8 cellular contexts compared by ENCODE assay signal in genomic region chr16:56683424-56684162, GRCh38. TPM values are rescaled to one million over a fixed set of nuclear protein-coding genes. Genes with fewer than 3 reads are reported as not detected.
DNase-seq lines count a peak whose midpoint lies in the region; ATAC-seq, FAIRE-seq and TF ChIP-seq lines count a peak whose summit lies in the region.

No MANE protein-coding gene starts in this region.

- WGBS in testis, 2 donors = 77 to 86% methylated on average over 5 of the region's 5 CpGs

- peak; percentile 5 for ATAC-seq in left lobe of liver

- peak overlapping the region; percentile 71 to 85 for H3K4me3 ChIP-seq in ascending aorta
- H3K4me3 ChIP-seq in testis = peak overlapping the region; percentile 48 to 61

- H3K27ac Mint-ChIP-seq in activated CD4-positive, alpha-beta T cell treated with anti-CD3 and anti-CD28 coated beads, Interleukin-2, amount 10 ng/mL, durations not matched to agents 7 days and 5 days = no peak overlapping the region

- peaks cover 1% of the 10 kb centered on the region for H3K27me3 Mint-ChIP-seq in activated CD4-positive, alpha-beta T cell treated with anti-CD3 and anti-CD28 coated beads, Interleukin-2, amount 10 ng/mL, durations not matched to agents 7 days and 5 days

- TF ChIP-seq CTCF in ascending aorta (IDR thresholded peaks at IDR 0.05) (no peak), testis (IDR thresholded peaks at IDR 0.05) (no peak)

- peak overlapping the region; percentile 95 for H3K4me3 Mint-ChIP-seq in activated CD4-positive, alpha-beta T cell treated with anti-CD3 and anti-CD28 coated beads, Interleukin-2, amount 10 ng/mL, durations not matched to agents 7 days and 5 days

- H3K27me3 ChIP-seq in ascending aorta (no peaks in the 10 kb centered on the region), testis (no peaks in the 10 kb centered on the region)

- H3K4me1 Mint-ChIP-seq in activated CD4-positive, alpha-beta T cell treated with anti-CD3 and anti-CD28 coated beads, Interleukin-2, amount 10 ng/mL, durations not matched to agents 7 days and 5 days = peaks cover 26% of the 10 kb centered on the region

- H3K9me3 Mint-ChIP-seq in activated CD4-positive, alpha-beta T cell treated with anti-CD3 and anti-CD28 coated beads, Interleukin-2, amount 10 ng/mL, durations not matched to agents 7 days and 5 days = peaks cover 6% of the 10 kb centered on the region

- peaks cover 0 to 26% of the 10 kb centered on the region in 2 donors for H3K4me1 ChIP-seq in ascending aorta
- peaks cover 16% of the 10 kb centered on the region for H3K4me1 ChIP-seq in testis

- H3K36me3 ChIP-seq in ascending aorta (peaks cover 0 to 11% of the 10 kb centered on the region in 2 donors), testis (ENCODE audit: low read depth, missing control alignments) (no peaks in the 10 kb centered on the region)

- H3K36me3 Mint-ChIP-seq in activated CD4-positive, alpha-beta T cell treated with anti-CD3 and anti-CD28 coated beads, Interleukin-2, amount 10 ng/mL, durations not matched to agents 7 days and 5 days (ENCODE audit: low read depth) = peaks cover 5% of the 10 kb centered on the region

- FAIRE-seq in GM12891 (lab: Jason Lieb, UNC) = no peak

- TF ChIP-seq POLR2A in testis (IDR thresholded peaks at IDR 0.05) (no peak), GM12891 (IDR thresholded peaks at IDR 0.05; ENCODE audit: low read depth, low read length) (no peak)

- DNase-seq in activated CD4-positive, alpha-beta T cell treated with anti-CD3 and anti-CD28 coated beads, Interleukin-2, amount 10 ng/mL, durations not matched to agents 7 days and 5 days = no peak
- DNase-seq in activated CD4-positive, alpha-beta T cell treated with anti-CD3 and anti-CD28 coated beads for 48 hours = no peak
- no peak for DNase-seq in ascending aorta (ENCODE audit: low spot score in 2 of 2)
- DNase-seq in left lobe of liver (ENCODE audit: low spot score) = no peak
- DNase-seq in testis = no peak
- no peak for DNase-seq in GM12891 (ENCODE audit: insufficient read length, low spot score)
- no peak for DNase-seq in A172 (ENCODE audit: low spot score)
- no peak for DNase-seq in NCI-H146 treated with DMSO at 0.1 percent for 48 hours (lab: John Stamatoyannopoulos, UW; ENCODE audit: unreplicated experiment)

- H3K9me3 ChIP-seq in ascending aorta = no peaks in the 10 kb centered on the region
- H3K9me3 ChIP-seq in testis = no peaks in the 10 kb centered on the region

- peak overlapping the region; percentile 83 to 88 for H3K27ac ChIP-seq in ascending aorta
- H3K27ac ChIP-seq in testis = no peak overlapping the region

- POLR2A ChIA-PET in activated CD4-positive, alpha-beta T cell treated with anti-CD3 and anti-CD28 coated beads, Interleukin-2, amount 10 ng/mL, durations not matched to agents 7 days and 5 days (lab: Charles Lee) = no interaction called here

- intact Hi-C loops in ascending aorta (cut with DNase I) = loop anchor here (2.0 kb wide), 2 partner anchors 51 to 75 kb away; partner anchors contain the start of genes MT1M and MT2A
- intact Hi-C loops in testis (cut with DNase I; ENCODE audit: low total_unique reads) = no loop called here

- CTCF ChIA-PET in activated CD4-positive, alpha-beta T cell treated with anti-CD3 and anti-CD28 coated beads, Interleukin-2, amount 10 ng/mL, durations not matched to agents 7 days and 5 days (lab: Charles Lee) = interaction anchor here (0.7 to 3.5 kb wide), 7 partner anchors 12 to 444 kb away, joined by 3 to 21 read pairs (median 4); no protein-coding TSS in a partner anchor

TF ChIP-seq in GM12891, 5 proteins besides CTCF, POLR2A, EP300 and RAD21:
- no peak for TF ChIP-seq POU2F2 (IDR thresholded peaks at IDR 0.05; ENCODE audit: low read depth, low read length)
- no peak for TF ChIP-seq TAF1 (IDR thresholded peaks at IDR 0.05; ENCODE audit: low read depth, low read length)
- no peak for TF ChIP-seq POLR2AphosphoS5 (IDR thresholded peaks at IDR 0.05; ENCODE audit: low read depth, low read length)
- TF ChIP-seq SPI1 (IDR thresholded peaks at IDR 0.05; ENCODE audit: low read depth, low read length) = no peak
- TF ChIP-seq PAX5 (IDR thresholded peaks at IDR 0.05; ENCODE audit: insufficient read depth, low read length, severe bottlenecking) = no peak
TF ChIP-seq in GM12891: peak in this region for 0.

RNA-seq across cellular contexts. Expression of gene MT1X, which starts 1.3 kb away (rescaled TPM):
- 10 to 100 TPM; 57.6 to 59.1 TPM for total RNA-seq in activated CD4-positive, alpha-beta T cell treated with anti-CD3 and anti-CD28 coated beads, Interleukin-2, amount 10 ng/mL, durations not matched to agents 7 days and 5 days
- total RNA-seq in ascending aorta (2,291 TPM), left lobe of liver (2,271 TPM), testis (100 to 1,000 TPM in 1 of 2 donors, 10 to 100 TPM in 1; 77.0 to 180 TPM)
- 51.7 TPM for polyA plus RNA-seq in testis (ENCODE audit: insufficient read depth, low read depth, low replicate concordance)
- 4.5 TPM for polyA plus RNA-seq in GM12891 (2012; ENCODE audit: low read depth, missing spikeins)
- 24.9 and 97.3 TPM in 2 replicates for total RNA-seq in A172 (2014; rRNA removed; shearing (Covaris generic))

RNA-seq across cellular contexts. Expression of gene MT1H, which starts 14.0 kb away (rescaled TPM):
- under 1 TPM; 0.62 TPM for total RNA-seq in activated CD4-positive, alpha-beta T cell treated with anti-CD3 and anti-CD28 coated beads, Interleukin-2, amount 10 ng/mL, durations not matched to agents 7 days and 5 days
- total RNA-seq in ascending aorta (not detected), left lobe of liver (949 TPM), testis (not detected)
- polyA plus RNA-seq in testis (ENCODE audit: insufficient read depth, low read depth, low replicate concordance) = not detected
- polyA plus RNA-seq in GM12891 (2012; ENCODE audit: low read depth, missing spikeins) = not detected
- not detected in 2 replicates for total RNA-seq in A172 (2014; rRNA removed; shearing (Covaris generic))

RNA-seq across cellular contexts. Expression of gene MT1G, which starts 15.7 kb away (rescaled TPM):
- 10 to 100 TPM in 1 of 2 experiments, 1 to 10 TPM in 1; 8.0 to 10.2 TPM for total RNA-seq in activated CD4-positive, alpha-beta T cell treated with anti-CD3 and anti-CD28 coated beads, Interleukin-2, amount 10 ng/mL, durations not matched to agents 7 days and 5 days
- total RNA-seq in ascending aorta (36.6 TPM), left lobe of liver (5,960 TPM), testis (10 to 100 TPM in 1 of 2 donors, 1 to 10 TPM in 1; 2.1 to 11.5 TPM)
- 14.7 TPM for polyA plus RNA-seq in testis (ENCODE audit: insufficient read depth, low read depth, low replicate concordance)
- polyA plus RNA-seq in GM12891 (2012; ENCODE audit: low read depth, missing spikeins) = 0.36 TPM
- total RNA-seq in A172 (2014; rRNA removed; shearing (Covaris generic)) = not detected in 2 replicates

RNA-seq across cellular contexts. Expression of gene MT1F, which starts 25.8 kb away (rescaled TPM):
- total RNA-seq in activated CD4-positive, alpha-beta T cell treated with anti-CD3 and anti-CD28 coated beads, Interleukin-2, amount 10 ng/mL, durations not matched to agents 7 days and 5 days = 10 to 100 TPM; 19.6 to 24.3 TPM
- total RNA-seq in ascending aorta (9.8 TPM), left lobe of liver (763 TPM), testis (1 to 10 TPM; 3.6 to 8.1 TPM)
- polyA plus RNA-seq in testis (ENCODE audit: insufficient read depth, low read depth, low replicate concordance) = 15.4 TPM
- not detected for polyA plus RNA-seq in GM12891 (2012; ENCODE audit: low read depth, missing spikeins)
- total RNA-seq in A172 (2014; rRNA removed; shearing (Covaris generic)) = not detected in 2 replicates

RNA-seq across cellular contexts. Expression of gene MT1B, which starts 31.9 kb away (rescaled TPM):
- not detected for total RNA-seq in activated CD4-positive, alpha-beta T cell treated with anti-CD3 and anti-CD28 coated beads, Interleukin-2, amount 10 ng/mL, durations not matched to agents 7 days and 5 days
- not detected for total RNA-seq in ascending aorta
- 2.7 TPM for total RNA-seq in left lobe of liver
- total RNA-seq in testis = not detected
- not detected for polyA plus RNA-seq in testis (ENCODE audit: insufficient read depth, low read depth, low replicate concordance)
- not detected for polyA plus RNA-seq in GM12891 (2012; ENCODE audit: low read depth, missing spikeins)
- total RNA-seq in A172 (2014; rRNA removed; shearing (Covaris generic)) = not detected in 2 replicates

Comparison
In these comparisons a context has a peak if more than half of its experiments do, and no peak if none do; other contexts are left out.
1. H3K27ac ChIP-seq: peak in ascending aorta (2 of 2); none in testis (0 of 2).
2. RNA of gene MT1X, which starts 1.3 kb away (total RNA-seq): 2,291 TPM in ascending aorta (single experiment) and 2,271 TPM in left lobe of liver (single experiment); 77.0 to 180 TPM in testis, 57.6 to 59.1 TPM in activated CD4-positive, alpha-beta T cell treated with anti-CD3 and anti-CD28 coated beads, Interleukin-2, amount 10 ng/mL, durations not matched to agents 7 days and 5 days and 24.9 to 97.3 TPM in A172; every median in the first group is over 10 times any median in the second.
3. RNA of gene MT1H, which starts 14.0 kb away (total RNA-seq): 949 TPM in left lobe of liver (single experiment); 0.62 TPM in activated CD4-positive, alpha-beta T cell treated with anti-CD3 and anti-CD28 coated beads, Interleukin-2, amount 10 ng/mL, durations not matched to agents 7 days and 5 days, not detected in ascending aorta (single experiment), not detected in testis and not detected in A172; every median in the first group is over 100 times any median in the second.
4. RNA of gene MT1G, which starts 15.7 kb away (total RNA-seq): 5,960 TPM in left lobe of liver (single experiment); 36.6 TPM in ascending aorta (single experiment), 2.1 to 11.5 TPM in testis, 8.0 to 10.2 TPM in activated CD4-positive, alpha-beta T cell treated with anti-CD3 and anti-CD28 coated beads, Interleukin-2, amount 10 ng/mL, durations not matched to agents 7 days and 5 days and not detected in A172; every median in the first group is over 100 times any median in the second.